Comparison of ENCODE assay signal across 8 cellular contexts in genomic region chr20:326645-327031, GRCh38. TPM values are rescaled to one million over a fixed set of nuclear protein-coding genes. Genes with fewer than 3 reads are reported as not detected.
DNase-seq lines count a peak whose midpoint lies in the region; TF ChIP-seq lines count a peak whose summit lies in the region.

No MANE protein-coding gene starts in this region.

- no peak overlapping the region for H3K27ac ChIP-seq in CD4-positive, alpha-beta memory T cell (ENCODE audit: low read depth, low read length)
- H3K27ac ChIP-seq in KMS-11 (peak overlapping the region; percentile 78), layer of hippocampus (ENCODE audit: low read depth, low read length) (peak overlapping the region; percentile 98), testis (peak overlapping the region; percentile 86 to 97)

- H3K4me3 Mint-ChIP-seq in CD4-positive, alpha-beta memory T cell: peak overlapping the region in 7 of 8 donors; percentile 64 to 75 (median 69)

- H3K4me1 Mint-ChIP-seq in CD4-positive, alpha-beta memory T cell: peaks cover 5 to 30% (median 14%) of the 10 kb centered on the region in 4 donors

- H3K27me3 Mint-ChIP-seq in CD4-positive, alpha-beta memory T cell: no peaks in the 10 kb centered on the region

- H3K4me2 ChIP-seq in KMS-11: peak overlapping the region; percentile 36; the same call in 1 of the 2 replicates

- TF ChIP-seq POLR2A in testis (IDR thresholded peaks at IDR 0.05): no peak

- peak overlapping the region; percentile 81 for H3K9ac ChIP-seq in KMS-11

- H3K27me3 ChIP-seq in CD4-positive, alpha-beta memory T cell (ENCODE audit: insufficient read depth, low read length): no peaks in the 10 kb centered on the region
- H3K27me3 ChIP-seq in KMS-11 (ENCODE audit: insufficient read depth, low read depth): no peaks in the 10 kb centered on the region
- H3K27me3 ChIP-seq in layer of hippocampus (ENCODE audit: control insufficient read depth, insufficient read depth, low read length): no peaks in the 10 kb centered on the region
- no peaks in the 10 kb centered on the region for H3K27me3 ChIP-seq in testis

- POLR2A ChIA-PET in CD4-positive, alpha-beta memory T cell (lab: Charles Lee; ENCODE audit: partially characterized antibody): interaction anchor here (0.8 to 4.3 kb wide), 6 partner anchors 29 to 145 kb away, joined by 3 to 112 read pairs (median 4); partner anchors contain the start of genes TRIB3 and ZCCHC3

- peak in 2 of 5 donors; percentile 15 to 21 for DNase-seq in CD4-positive, alpha-beta memory T cell
- DNase-seq in astrocyte of the spinal cord (ENCODE audit: low read depth, low spot score) (no peak), testis (no peak), GDM1 (lab: John Stamatoyannopoulos, UW) (no peak), SK-N-DZ (ENCODE audit: low spot score) (no peak), HK-2 (ENCODE audit: unreplicated experiment) (no peak)

- H4K20me1 ChIP-seq in KMS-11 (ENCODE audit: insufficient read depth): no peaks in the 10 kb centered on the region

- no peaks in the 10 kb centered on the region for H3K36me3 ChIP-seq in CD4-positive, alpha-beta memory T cell (ENCODE audit: insufficient read depth, low read length)
- H3K36me3 ChIP-seq in KMS-11 (ENCODE audit: insufficient read depth): no peaks in the 10 kb centered on the region
- no peaks in the 10 kb centered on the region for H3K36me3 ChIP-seq in testis (ENCODE audit: low read depth, missing control alignments)

- H3K4me3 ChIP-seq in CD4-positive, alpha-beta memory T cell (ENCODE audit: low read length in 2 of 2): peak overlapping the region in 1 of 2 donors; percentile 41
- H3K4me3 ChIP-seq in KMS-11 (IDR thresholded peaks at IDR 0.05; ENCODE audit: insufficient read depth, low read depth, low read length) (no peak overlapping the region), astrocyte of the spinal cord (ENCODE audit: low read depth, low read length) (peak overlapping the region; percentile 82), testis (peak overlapping the region; percentile 79 to 80)

- intact Hi-C loops in CD4-positive, alpha-beta memory T cell (cut with micrococcal nuclease): loop anchor here (2.0 kb wide), 1 partner anchor 20 kb away; the partner anchor contains the start of gene NRSN2
- intact Hi-C loops in testis (cut with DNase I; ENCODE audit: low total_unique reads): loop anchor here (10.0 kb wide), 1 partner anchor 52 kb away; no protein-coding TSS in a partner anchor

- CTCF ChIA-PET in CD4-positive, alpha-beta memory T cell (lab: Charles Lee; ENCODE audit: partially characterized antibody): no interaction called here

- peaks cover 0 to 1% of the 10 kb centered on the region in 2 donors for H3K36me3 Mint-ChIP-seq in CD4-positive, alpha-beta memory T cell

- TF ChIP-seq CTCF in KMS-11 (conservative IDR thresholded peaks at IDR 0.05; ENCODE audit: low read depth, low read length): no peak
- TF ChIP-seq CTCF in astrocyte of the spinal cord (IDR thresholded peaks at IDR 0.05; ENCODE audit: low read depth, low read length): no peak
- no peak for TF ChIP-seq CTCF in testis (IDR thresholded peaks at IDR 0.05)

- peak overlapping the region in 6 of 7 donors; percentile 41 to 87 (median 66) for H3K27ac Mint-ChIP-seq in CD4-positive, alpha-beta memory T cell

- H3K9me3 ChIP-seq in CD4-positive, alpha-beta memory T cell (ENCODE audit: control insufficient read depth in 1 of 2, low read length in 2 of 2): no peaks in the 10 kb centered on the region
- H3K9me3 ChIP-seq in testis: no peaks in the 10 kb centered on the region

- H3K9me3 Mint-ChIP-seq in CD4-positive, alpha-beta memory T cell: no peaks in the 10 kb centered on the region

- peaks cover 5% of the 10 kb centered on the region; the same call in 1 of the 2 replicates for H3K79me2 ChIP-seq in KMS-11 (ENCODE audit: insufficient read depth, low read depth)

- peaks cover 29% of the 10 kb centered on the region for H3K4me1 ChIP-seq in CD4-positive, alpha-beta memory T cell (ENCODE audit: insufficient read depth, low read length)
- H3K4me1 ChIP-seq in KMS-11 (ENCODE audit: low read depth, poor library complexity, severe bottlenecking) (peaks cover 21% of the 10 kb centered on the region), testis (peaks cover 45% of the 10 kb centered on the region)

- in situ Hi-C loops in astrocyte of the spinal cord (cut with HindIII; ENCODE audit: low sequenced_read_pairs): no loop called here

- WGBS in testis, 2 donors: 1 to 2% methylated on average over 15 to 32 of the region's 32 CpGs

- peak overlapping the region; percentile 41; the same call in 1 of the 2 replicates for H2AFZ ChIP-seq in KMS-11 (ENCODE audit: low read depth)

RNA-seq across cellular contexts. Expression of gene SOX12, which starts 1.3 kb away (rescaled TPM):
- total RNA-seq in CD4-positive, alpha-beta memory T cell: 1 to 10 TPM; 4.7 to 5.0 TPM
- under 1 TPM; 0.08 to 0.69 TPM for polyA plus RNA-seq in CD4-positive, alpha-beta memory T cell
- 10 to 100 TPM; 19.2 to 23.8 TPM for total RNA-seq in testis
- polyA plus RNA-seq in testis (ENCODE audit: insufficient read depth, low read depth, low replicate concordance): 13.4 TPM
- polyA plus RNA-seq in SK-N-DZ (2014; cell fraction: cytosol; rRNA removed): 17.4 and 22.3 TPM in 2 replicates
- polyA plus RNA-seq in SK-N-DZ (2014; cell fraction: nucleus; rRNA removed): 24.7 and 43.1 TPM in 2 replicates

RNA-seq across cellular contexts. Expression of gene NRSN2, which starts 20.3 kb away (rescaled TPM):
- total RNA-seq in CD4-positive, alpha-beta memory T cell: 1 to 10 TPM in 1 of 2 experiments, under 1 TPM in 1; 0.52 to 1.1 TPM
- polyA plus RNA-seq in CD4-positive, alpha-beta memory T cell: 1 to 10 TPM in 1 of 2 donors, not detected in 1; 1.3 TPM
- total RNA-seq in testis: 10 to 100 TPM; 62.4 to 79.0 TPM
- polyA plus RNA-seq in testis (ENCODE audit: insufficient read depth, low read depth, low replicate concordance): 49.4 TPM
- polyA plus RNA-seq in SK-N-DZ (2014; cell fraction: cytosol; rRNA removed): 26.4 and 29.4 TPM in 2 replicates
- polyA plus RNA-seq in SK-N-DZ (2014; cell fraction: nucleus; rRNA removed): 14.7 and 28.9 TPM in 2 replicates

RNA-seq across cellular contexts. Expression of gene ZCCHC3, which starts 29.3 kb away (rescaled TPM):
- 10 to 100 TPM; 27.9 to 29.8 TPM for total RNA-seq in CD4-positive, alpha-beta memory T cell
- polyA plus RNA-seq in CD4-positive, alpha-beta memory T cell: 10 to 100 TPM in 1 of 2 donors, 1 to 10 TPM in 1; 5.8 to 12.2 TPM
- total RNA-seq in testis: 10 to 100 TPM; 29.1 to 34.9 TPM
- 21.2 TPM for polyA plus RNA-seq in testis (ENCODE audit: insufficient read depth, low read depth, low replicate concordance)
- 15.5 and 26.9 TPM in 2 replicates for polyA plus RNA-seq in SK-N-DZ (2014; cell fraction: cytosol; rRNA removed)
- 18.5 and 21.7 TPM in 2 replicates for polyA plus RNA-seq in SK-N-DZ (2014; cell fraction: nucleus; rRNA removed)

RNA-seq across cellular contexts. Expression of gene C20orf96, which starts 36.1 kb away (rescaled TPM):
- total RNA-seq in CD4-positive, alpha-beta memory T cell: 1 to 10 TPM; 1.8 to 2.5 TPM
- polyA plus RNA-seq in CD4-positive, alpha-beta memory T cell: under 1 TPM; 0.25 to 0.39 TPM
- 10 to 100 TPM; 16.7 to 32.0 TPM for total RNA-seq in testis
- 46.3 TPM for polyA plus RNA-seq in testis (ENCODE audit: insufficient read depth, low read depth, low replicate concordance)
- 12.8 and 13.3 TPM in 2 replicates for polyA plus RNA-seq in SK-N-DZ (2014; cell fraction: cytosol; rRNA removed)
- 23.2 and 73.6 TPM in 2 replicates for polyA plus RNA-seq in SK-N-DZ (2014; cell fraction: nucleus; rRNA removed)

RNA-seq across cellular contexts. Expression of gene TRIB3, which starts 53.9 kb away (rescaled TPM):
- total RNA-seq in CD4-positive, alpha-beta memory T cell: 1 to 10 TPM; 7.2 to 8.1 TPM
- 10 to 100 TPM in 1 of 2 donors, 1 to 10 TPM in 1; 8.7 to 12.4 TPM for polyA plus RNA-seq in CD4-positive, alpha-beta memory T cell
- total RNA-seq in testis: 1 to 10 TPM; 2.9 to 3.6 TPM
- 2.8 TPM for polyA plus RNA-seq in testis (ENCODE audit: insufficient read depth, low read depth, low replicate concordance)
- 19.6 and 25.6 TPM in 2 replicates for polyA plus RNA-seq in SK-N-DZ (2014; cell fraction: cytosol; rRNA removed)
- polyA plus RNA-seq in SK-N-DZ (2014; cell fraction: nucleus; rRNA removed): 10.6 and 16.7 TPM in 2 replicates

Comparison
In these comparisons a context has a peak if more than half of its experiments do, and no peak if none do; other contexts are left out.
1. RNA of gene NRSN2, which starts 20.3 kb away (total RNA-seq): 62.4 to 79.0 TPM in testis; 0.52 to 1.1 TPM in CD4-positive, alpha-beta memory T cell; every median in the first group is over 10 times any median in the second.